ENCODE assay signal across 1 cellular context in genomic region chr13:20127563-20128458, GRCh38.
TF ChIP-seq lines count a peak whose summit lies in the region.

No MANE protein-coding gene starts in this region.

TF ChIP-seq in HepG2, 621 proteins besides CTCF, POLR2A, EP300 and RAD21 (continued from another document and continues in another):
- TF ChIP-seq AKNA (CRISPR knock-in tag; IDR thresholded peaks at IDR 0.05; ENCODE audit: borderline replicate concordance) (no peak), ZFP36L2 (CRISPR knock-in tag; IDR thresholded peaks at IDR 0.05) (no peak), MATR3 (CRISPR knock-in tag; IDR thresholded peaks at IDR 0.05) (no peak), ZNF180 (CRISPR knock-in tag; IDR thresholded peaks at IDR 0.05; ENCODE audit: borderline replicate concordance, low read depth) (no peak), ZNF800 (CRISPR knock-in tag; IDR thresholded peaks at IDR 0.05) (no peak), DMTF1 (CRISPR knock-in tag; IDR thresholded peaks at IDR 0.05) (no peak), ELF3 (CRISPR knock-in tag; IDR thresholded peaks at IDR 0.05) (no peak), HCFC1 (IDR thresholded peaks at IDR 0.05; ENCODE audit: low read depth, low read length) (no peak), CERS6 (CRISPR knock-in tag; IDR thresholded peaks at IDR 0.05) (no peak), ZNF3 (CRISPR knock-in tag; IDR thresholded peaks at IDR 0.05) (no peak), ZNF30 (CRISPR knock-in tag; IDR thresholded peaks at IDR 0.05) (no peak), ZNF704 (CRISPR knock-in tag; IDR thresholded peaks at IDR 0.05; ENCODE audit: borderline replicate concordance) (no peak), NCOA1 (CRISPR knock-in tag; IDR thresholded peaks at IDR 0.05) (peak; percentile 46; the same call in 1 of the 2 replicates), ZNF441 (CRISPR knock-in tag; IDR thresholded peaks at IDR 0.05; ENCODE audit: borderline replicate concordance) (no peak), GABPA (IDR thresholded peaks at IDR 0.05; ENCODE audit: low read depth, low read length) (peak; percentile 64), GABPA (CRISPR knock-in tag; IDR thresholded peaks at IDR 0.05; ENCODE audit: low read depth) (peak; percentile 51; the same call in 1 of the 2 replicates), MLLT10 (CRISPR knock-in tag; IDR thresholded peaks at IDR 0.05) (no peak), MTF1 (CRISPR knock-in tag; IDR thresholded peaks at IDR 0.05) (peak; percentile 52; the same call in 1 of the 2 replicates), TRAFD1 (CRISPR knock-in tag; IDR thresholded peaks at IDR 0.05; ENCODE audit: borderline replicate concordance) (no peak), ZFP82 (CRISPR knock-in tag; IDR thresholded peaks at IDR 0.05; ENCODE audit: borderline replicate concordance) (no peak), RELA (CRISPR knock-in tag; IDR thresholded peaks at IDR 0.05) (no peak), GMEB2 (CRISPR knock-in tag; IDR thresholded peaks at IDR 0.05; ENCODE audit: low read depth) (no peak), ZMYM4 (CRISPR knock-in tag; IDR thresholded peaks at IDR 0.05) (peak; percentile 82), NONO (IDR thresholded peaks at IDR 0.05) (no peak), NONO (CRISPR knock-in tag; conservative IDR thresholded peaks at IDR 0.05) (peak; percentile 70), RFXAP (CRISPR knock-in tag; IDR thresholded peaks at IDR 0.05; ENCODE audit: borderline replicate concordance) (no peak; the same call in 1 of the 2 replicates), ZNF20 (CRISPR knock-in tag; IDR thresholded peaks at IDR 0.05) (no peak), TCF12 (IDR thresholded peaks at IDR 0.05) (no peak), TCF12 (CRISPR knock-in tag; IDR thresholded peaks at IDR 0.05) (0 out of 2 replicates have a peak, but pooled peaks have one; percentile 64), MXI1 (IDR thresholded peaks at IDR 0.05; ENCODE audit: borderline replicate concordance, low read depth, low read length) (no peak), ZNF256 (CRISPR knock-in tag; conservative IDR thresholded peaks at IDR 0.05) (no peak), PHB2 (IDR thresholded peaks at IDR 0.05; ENCODE audit: partially characterized antibody) (no peak), ZMAT5 (CRISPR knock-in tag; IDR thresholded peaks at IDR 0.05; ENCODE audit: borderline replicate concordance, low read depth) (no peak; the same call in 1 of the 2 replicates), KLF6 (CRISPR knock-in tag; IDR thresholded peaks at IDR 0.05) (no peak), HDAC1 (CRISPR knock-in tag; IDR thresholded peaks at IDR 0.05) (peak; percentile 45; the same call in 1 of the 2 replicates), ZNF770 (CRISPR knock-in tag; IDR thresholded peaks at IDR 0.05) (peak; percentile 37; the same call in 1 of the 2 replicates), U2AF2 (IDR thresholded peaks at IDR 0.05; ENCODE audit: low read depth, low read length) (no peak), ZNF331 (CRISPR knock-in tag; IDR thresholded peaks at IDR 0.05) (0 out of 2 replicates have a peak, but pooled peaks have one; percentile 11), BORCS8-MEF2B (CRISPR knock-in tag; IDR thresholded peaks at IDR 0.05) (0 out of 2 replicates have a peak, but pooled peaks have one; percentile 53), KDM2A (CRISPR knock-in tag; IDR thresholded peaks at IDR 0.05; ENCODE audit: borderline replicate concordance, low read depth) (peak; percentile 82; the same call in 1 of the 2 replicates), MEF2D (CRISPR knock-in tag; IDR thresholded peaks at IDR 0.05) (no peak), GABPB1 (CRISPR knock-in tag; IDR thresholded peaks at IDR 0.05) (peak; percentile 92), MAFK (conservative IDR thresholded peaks at IDR 0.05 in 1 of 2, IDR thresholded peaks at IDR 0.05 in 1 of 2; ENCODE audit: low read length in 2 of 2) (peak in 1 of 2 experiments; percentile 14; a peak in 1 of 4 replicates), REPIN1 (CRISPR knock-in tag; IDR thresholded peaks at IDR 0.05; ENCODE audit: borderline replicate concordance, low read depth) (0 out of 2 replicates have a peak, but pooled peaks have one; percentile 14), HIVEP1 (CRISPR knock-in tag; IDR thresholded peaks at IDR 0.05) (peak; percentile 80; the same call in 1 of the 2 replicates), FOXM1 (CRISPR knock-in tag; IDR thresholded peaks at IDR 0.05) (no peak), ZNF775 (CRISPR knock-in tag; IDR thresholded peaks at IDR 0.05; ENCODE audit: borderline replicate concordance) (no peak), MXD1 (CRISPR knock-in tag; IDR thresholded peaks at IDR 0.05) (peak; percentile 35; the same call in 1 of the 2 replicates), ZKSCAN8 (CRISPR knock-in tag; IDR thresholded peaks at IDR 0.05; ENCODE audit: borderline replicate concordance) (no peak)
